ENCODE assay signal across 13 cellular contexts in genomic region chr10:119221666-119222065, GRCh38. TPM values are rescaled to one million over a fixed set of nuclear protein-coding genes. Genes with fewer than 3 reads are reported as not detected.
DNase-seq lines count a peak whose midpoint lies in the region; ATAC-seq and TF ChIP-seq lines count a peak whose summit lies in the region.
"Had no signal": no experiment of that assay in that cellular context is flagged by ENCODE, and none has a peak within 500 bp of the region (broad histone marks: within the 10 kb centered on the region; RNA-seq: fewer than 3 reads in every experiment).

No MANE protein-coding gene starts in this region.

- H3K4me1 Mint-ChIP-seq in activated T-helper 1 cell treated with anti-CD3 and anti-CD28 coated beads, Interleukin-12 subunit alpha, Interleukin-12 subunit beta, Interleukin-2, Interleukin-4 antibody, amounts not matched to agents 30 ng/mL and 10 ng/mL and 1 ng/mL, durations not matched to agents 14 hours and 24 hours and 36 hours (ENCODE audit: low read depth), result peaks cover 24% of the 10 kb centered on the region

- H3K9me3 ChIP-seq in liver (ENCODE audit: control insufficient read depth in 4 of 4, low read length in 3 of 4), result no peaks in the 10 kb centered on the region

- no peak overlapping the region for H3K4me3 ChIP-seq in liver (ENCODE audit: low read depth in 1 of 3, low read length in 3 of 3)
- H3K4me3 ChIP-seq: skin epidermis had no signal

- H3K9ac ChIP-seq in liver (ENCODE audit: low read depth in 1 of 2, low read length in 2 of 2), result no peak overlapping the region

- H3K4me3 Mint-ChIP-seq in activated T-helper 1 cell treated with anti-CD3 and anti-CD28 coated beads, Interleukin-12 subunit alpha, Interleukin-12 subunit beta, Interleukin-2, Interleukin-4 antibody, amounts not matched to agents 30 ng/mL and 10 ng/mL and 1 ng/mL, durations not matched to agents 14 hours and 24 hours and 36 hours, result peak overlapping the region; percentile 43
- H3K4me3 Mint-ChIP-seq: activated naive CD4-positive, alpha-beta T cell treated with anti-CD3 and anti-CD28 coated beads, Interleukin-2, amount 10 ng/mL, durations not matched to agents 7 days and 5 days; mesothelial cell of epicardium had no signal

- H3K27me3 ChIP-seq in liver (ENCODE audit: control insufficient read depth in 4 of 4, insufficient read depth in 4 of 4, low read length in 3 of 4), result no peaks in the 10 kb centered on the region

- in situ Hi-C loops in GM13977 (cut with MboI; ENCODE audit: low pct_unique_long_range_greater_than_20kb, low sequenced_read_pairs, unreplicated experiment), result no loop called here

- TF ChIP-seq RAD21 in liver (IDR thresholded peaks at IDR 0.05), result no peak

- TF ChIP-seq CTCF in liver (IDR thresholded peaks at IDR 0.05; ENCODE audit: low read depth, low read length, missing input control), result no peak
- no peak for TF ChIP-seq CTCF in GM13977 (IDR thresholded peaks at IDR 0.05; ENCODE audit: extremely low read depth, insufficient read depth, missing control alignments)

- no peaks in the 10 kb centered on the region for H3K27me3 Mint-ChIP-seq in activated T-helper 1 cell treated with anti-CD3 and anti-CD28 coated beads, Interleukin-12 subunit alpha, Interleukin-12 subunit beta, Interleukin-2, Interleukin-4 antibody, amounts not matched to agents 30 ng/mL and 10 ng/mL and 1 ng/mL, durations not matched to agents 14 hours and 24 hours and 36 hours (ENCODE audit: insufficient read depth)
- H3K27me3 Mint-ChIP-seq: activated naive CD4-positive, alpha-beta T cell treated with anti-CD3 and anti-CD28 coated beads, Interleukin-2, amount 10 ng/mL, durations not matched to agents 7 days and 5 days had no signal

- WGBS in liver, result 99% methylated on average over 1 of the region's 1 CpG

- peak overlapping the region; percentile 14 to 38 for H3K27ac ChIP-seq in liver (ENCODE audit: low read depth in 1 of 2, low read length in 2 of 2)
- H3K27ac ChIP-seq: 22Rv1 had no signal

- H3K36me3 ChIP-seq in liver (ENCODE audit: control insufficient read depth in 4 of 4, insufficient read depth in 3 of 4, low read depth in 1 of 4, low read length in 3 of 4), result no peaks in the 10 kb centered on the region

- ATAC-seq in activated CD4-positive, CD25-positive, alpha-beta regulatory T cell treated with anti-CD3 and anti-CD28 coated beads, Interleukin-2, amount 50 U/mL, for 24 hours, result peak; percentile 71 to 93
- ATAC-seq in stimulated activated naive CD8-positive, alpha-beta T cell treated with anti-CD3 and anti-CD28 coated beads, Interleukin-15, Interleukin-2, amounts not matched to agents 100 U/mL and 50 U/mL, for 24 hours, result peak; percentile 83

- H3K27ac Mint-ChIP-seq in activated T-helper 1 cell treated with anti-CD3 and anti-CD28 coated beads, Interleukin-12 subunit alpha, Interleukin-12 subunit beta, Interleukin-2, Interleukin-4 antibody, amounts not matched to agents 30 ng/mL and 10 ng/mL and 1 ng/mL, durations not matched to agents 14 hours and 24 hours and 36 hours, result peak overlapping the region; percentile 82
- H3K27ac Mint-ChIP-seq: activated naive CD4-positive, alpha-beta T cell treated with anti-CD3 and anti-CD28 coated beads, Interleukin-2, amount 10 ng/mL, durations not matched to agents 7 days and 5 days had no signal

- peaks cover 14% of the 10 kb centered on the region for H3K36me3 Mint-ChIP-seq in activated T-helper 1 cell treated with anti-CD3 and anti-CD28 coated beads, Interleukin-12 subunit alpha, Interleukin-12 subunit beta, Interleukin-2, Interleukin-4 antibody, amounts not matched to agents 30 ng/mL and 10 ng/mL and 1 ng/mL, durations not matched to agents 14 hours and 24 hours and 36 hours (ENCODE audit: low read depth)
- H3K36me3 Mint-ChIP-seq: activated naive CD4-positive, alpha-beta T cell treated with anti-CD3 and anti-CD28 coated beads, Interleukin-2, amount 10 ng/mL, durations not matched to agents 7 days and 5 days; mesothelial cell of epicardium had no signal

- no peak for DNase-seq in activated CD4-positive, CD25-positive, alpha-beta regulatory T cell treated with anti-CD3 and anti-CD28 coated beads, Interleukin-2, amount 50 U/mL, for 72 hours
- DNase-seq in activated T-helper 1 cell treated with anti-CD3 and anti-CD28 coated beads, Interleukin-12 subunit alpha, Interleukin-12 subunit beta, Interleukin-2, Interleukin-4 antibody, amounts not matched to agents 30 ng/mL and 10 ng/mL and 1 ng/mL, durations not matched to agents 14 hours and 24 hours and 36 hours (ENCODE audit: low spot score), result no peak
- DNase-seq in stimulated activated naive CD8-positive, alpha-beta T cell treated with anti-CD3 and anti-CD28 coated beads, Interleukin-15, Interleukin-2, amounts not matched to agents 100 U/mL and 50 U/mL, for 24 hours, result no peak
- DNase-seq in germinal center (ENCODE audit: low spot score) (no peak), GM13977 (ENCODE audit: low spot score) (no peak), NCI-H524 (lab: John Stamatoyannopoulos, UW) (no peak)
- DNase-seq: activated naive CD4-positive, alpha-beta T cell treated with anti-CD3 and anti-CD28 coated beads, Interleukin-2, amount 10 ng/mL, durations not matched to agents 7 days and 5 days; NCI-H2227 treated with DMSO at 0.1 percent for 48 hours had no signal

- peaks cover 6 to 29% (median 21%) of the 10 kb centered on the region in 4 donors for H3K4me1 ChIP-seq in liver (ENCODE audit: control insufficient read depth in 4 of 4, insufficient read depth in 4 of 4, low read length in 3 of 4)

- intact Hi-C loops in activated T-helper 1 cell treated with anti-CD3 and anti-CD28 coated beads, Interleukin-12 subunit alpha, Interleukin-12 subunit beta, Interleukin-2, Interleukin-4 antibody, amounts not matched to agents 30 ng/mL and 10 ng/mL and 1 ng/mL, durations not matched to agents 14 hours and 24 hours and 36 hours (cut with micrococcal nuclease), result loop anchor here (1.0 kb wide), 1 partner anchor 12 kb away; no protein-coding TSS in a partner anchor

- no peaks in the 10 kb centered on the region for H3K9me3 Mint-ChIP-seq in activated T-helper 1 cell treated with anti-CD3 and anti-CD28 coated beads, Interleukin-12 subunit alpha, Interleukin-12 subunit beta, Interleukin-2, Interleukin-4 antibody, amounts not matched to agents 30 ng/mL and 10 ng/mL and 1 ng/mL, durations not matched to agents 14 hours and 24 hours and 36 hours
- H3K9me3 Mint-ChIP-seq: activated naive CD4-positive, alpha-beta T cell treated with anti-CD3 and anti-CD28 coated beads, Interleukin-2, amount 10 ng/mL, durations not matched to agents 7 days and 5 days; mesothelial cell of epicardium had no signal

TF ChIP-seq in liver, 16 proteins besides CTCF, POLR2A, EP300 and RAD21:
- no peak for TF ChIP-seq EGR1 (IDR thresholded peaks at IDR 0.05; ENCODE audit: low read depth in 2 of 2)
- no peak for TF ChIP-seq FOXA2 (IDR thresholded peaks at IDR 0.05)
- no peak for TF ChIP-seq NR2F2 (IDR thresholded peaks at IDR 0.05)
- TF ChIP-seq HNF4G (IDR thresholded peaks at IDR 0.05), result no peak
- TF ChIP-seq HNF4A (conservative IDR thresholded peaks at IDR 0.05), result no peak
- no peak for TF ChIP-seq JUND (IDR thresholded peaks at IDR 0.05)
- no peak for TF ChIP-seq MAX (IDR thresholded peaks at IDR 0.05)
- TF ChIP-seq GABPA (IDR thresholded peaks at IDR 0.05 in 1 of 2, conservative IDR thresholded peaks at IDR 0.05 in 1 of 2), result no peak
- TF ChIP-seq TAF1 (conservative IDR thresholded peaks at IDR 0.05), result no peak
- no peak for TF ChIP-seq ZBTB33 (IDR thresholded peaks at IDR 0.05)
- TF ChIP-seq RXRA (IDR thresholded peaks at IDR 0.05), result no peak
- TF ChIP-seq SP1 (IDR thresholded peaks at IDR 0.05), result no peak
- TF ChIP-seq ATF3 (IDR thresholded peaks at IDR 0.05), result no peak
- no peak for TF ChIP-seq FOXA1 (IDR thresholded peaks at IDR 0.05)

RNA-seq across cellular contexts. Expression of gene GRK5, which starts 14.3 kb away (rescaled TPM):
- total RNA-seq in activated T-helper 1 cell treated with anti-CD3 and anti-CD28 coated beads, Interleukin-12 subunit alpha, Interleukin-12 subunit beta, Interleukin-2, Interleukin-4 antibody, amounts not matched to agents 30 ng/mL and 10 ng/mL and 1 ng/mL, durations not matched to agents 14 hours and 24 hours and 36 hours, result 25.3 and 25.8 TPM in 2 replicates
- 1 to 10 TPM; 4.5 to 6.6 TPM for total RNA-seq in liver
- 1 to 10 TPM; 2.1 to 5.7 TPM for polyA plus RNA-seq in liver

RNA-seq across cellular contexts. Expression of gene PRDX3, which starts 43.1 kb away (rescaled TPM):
- 158 and 163 TPM in 2 replicates for total RNA-seq in activated T-helper 1 cell treated with anti-CD3 and anti-CD28 coated beads, Interleukin-12 subunit alpha, Interleukin-12 subunit beta, Interleukin-2, Interleukin-4 antibody, amounts not matched to agents 30 ng/mL and 10 ng/mL and 1 ng/mL, durations not matched to agents 14 hours and 24 hours and 36 hours
- 100 to 1,000 TPM; 176 to 247 TPM for total RNA-seq in liver
- polyA plus RNA-seq in liver, result 100 to 1,000 TPM; 268 to 307 TPM

RNA-seq across cellular contexts. Expression of gene SFXN4, which starts 56.2 kb away (rescaled TPM):
- total RNA-seq in activated T-helper 1 cell treated with anti-CD3 and anti-CD28 coated beads, Interleukin-12 subunit alpha, Interleukin-12 subunit beta, Interleukin-2, Interleukin-4 antibody, amounts not matched to agents 30 ng/mL and 10 ng/mL and 1 ng/mL, durations not matched to agents 14 hours and 24 hours and 36 hours, result 58.2 and 58.7 TPM in 2 replicates
- 10 to 100 TPM; 12.4 to 34.1 TPM for total RNA-seq in liver
- polyA plus RNA-seq in liver, result 10 to 100 TPM; 20.7 to 27.5 TPM
